9 cellular contexts compared by ENCODE assay signal in the genomic region with DNA sequence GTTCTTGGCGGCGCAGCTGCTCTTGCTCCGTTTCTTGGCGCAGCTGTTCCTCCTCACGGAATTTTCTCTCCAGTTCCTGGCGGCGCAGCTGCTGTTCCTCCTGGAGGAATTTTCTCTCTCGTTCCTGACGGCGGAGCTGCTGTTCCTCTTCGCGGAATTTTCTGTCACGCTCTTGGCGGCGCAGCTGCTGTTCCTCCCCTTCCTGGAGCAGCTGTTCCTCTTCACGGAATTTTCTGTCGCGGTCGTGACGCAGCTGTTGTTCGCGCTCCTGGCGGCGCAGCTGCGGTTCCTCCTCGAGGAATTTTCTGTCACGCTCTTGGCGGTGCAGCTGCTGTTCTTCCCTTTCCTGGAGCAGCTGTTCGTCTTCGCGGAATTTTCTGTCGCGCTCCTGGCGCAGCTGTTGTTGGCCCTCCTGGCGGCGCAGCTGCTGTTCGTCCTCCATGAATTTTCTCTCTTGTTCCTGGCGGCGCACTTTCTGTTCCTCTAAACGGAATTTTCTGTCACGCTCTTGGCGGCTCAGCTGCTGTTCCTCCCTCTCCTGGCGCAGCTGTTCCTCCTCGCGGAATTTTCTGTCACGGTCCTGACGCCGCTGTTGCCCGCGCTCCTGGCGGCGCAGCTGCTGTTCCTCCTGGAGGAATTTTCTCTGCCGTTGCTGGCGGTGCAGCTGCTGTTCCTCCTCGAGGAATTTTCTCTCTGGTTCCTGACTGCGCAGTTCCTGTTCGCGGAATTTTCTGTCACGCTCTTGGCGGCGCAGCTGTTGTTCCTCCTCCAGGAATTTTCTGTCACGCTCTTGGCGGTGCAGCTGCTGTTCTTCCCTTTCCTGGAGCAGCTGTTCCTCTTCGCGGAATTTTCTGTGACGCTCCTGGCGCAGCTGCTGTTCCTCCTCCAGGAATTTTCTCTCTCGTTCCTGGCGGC. TPM values are rescaled to one million over a fixed set of nuclear protein-coding genes. Genes with fewer than 3 reads are reported as not detected.
DNase-seq lines count a peak whose midpoint lies in the region; ATAC-seq, FAIRE-seq and TF ChIP-seq lines count a peak whose summit lies in the region.
"Had no signal": no experiment of that assay in that cellular context is flagged by ENCODE, and none has a peak within 500 bp of the region (broad histone marks: within the 10 kb centered on the region; RNA-seq: fewer than 3 reads in every experiment).

No MANE protein-coding gene starts in this region.

- TF ChIP-seq CTCF in liver (IDR thresholded peaks at IDR 0.05; ENCODE audit: low read depth, low read length, missing input control) (no peak), HepG2 (CRISPR knock-in tag; IDR thresholded peaks at IDR 0.05) (no peak), upper lobe of left lung (IDR thresholded peaks at IDR 0.05) (no peak)
- no peak for TF ChIP-seq CTCF in CD8-positive, alpha-beta T cell (IDR thresholded peaks at IDR 0.05)

- H3K9ac ChIP-seq in liver (ENCODE audit: low read depth in 1 of 2, low read length in 2 of 2) (no peak overlapping the region), HepG2 (ENCODE audit: insufficient read depth, low read depth, low read length) (no peak overlapping the region)

- H3K4me1 Mint-ChIP-seq in CD8-positive, alpha-beta T cell (ENCODE audit: low read depth), result no peaks in the 10 kb centered on the region

- H3K9me3 ChIP-seq in liver (ENCODE audit: control insufficient read depth in 4 of 4, low read length in 3 of 4) (no peaks in the 10 kb centered on the region), HepG2 (ENCODE audit: low read length) (no peaks in the 10 kb centered on the region), iPS-18c (ENCODE audit: control insufficient read depth, insufficient read depth, low read length) (peaks cover 17% of the 10 kb centered on the region), upper lobe of left lung (peaks cover 3 to 18% (median 13%) of the 10 kb centered on the region in 4 donors)
- no peaks in the 10 kb centered on the region for H3K9me3 ChIP-seq in CD8-positive, alpha-beta T cell (ENCODE audit: low read length)

- no peak overlapping the region for H3K4me2 ChIP-seq in HepG2 (ENCODE audit: low read depth, low read length)

- no peak for DNase-seq in HepG2 (ENCODE audit: low spot score)
- DNase-seq in astrocyte of the hippocampus (ENCODE audit: low read depth, low spot score), result peak; percentile 5
- peak in 1 of 2 donors; percentile 71 for DNase-seq in upper lobe of left lung
- no peak for DNase-seq in CD8-positive, alpha-beta T cell
- DNase-seq: DMS79 had no signal

- peaks cover 31% of the 10 kb centered on the region for H3K27me3 Mint-ChIP-seq in CD8-positive, alpha-beta T cell (ENCODE audit: low read depth)

- no peaks in the 10 kb centered on the region for H3K9me3 Mint-ChIP-seq in CD8-positive, alpha-beta T cell

- POLR2A ChIA-PET in HepG2 (lab: Yijun Ruan, JAX), result no interaction called here
- POLR2A ChIA-PET in CD8-positive, alpha-beta T cell (lab: Charles Lee), result interaction anchor here (0.5 kb wide), 1 partner anchor 11 kb away, joined by 3 read pairs; no protein-coding TSS in a partner anchor

- H3K79me2 ChIP-seq in HepG2 (ENCODE audit: insufficient read depth, low read length), result no peaks in the 10 kb centered on the region

- H3K4me1 ChIP-seq in liver (ENCODE audit: control insufficient read depth in 4 of 4, insufficient read depth in 4 of 4, low read length in 3 of 4), result peaks cover 4 to 49% (median 37%) of the 10 kb centered on the region in 4 donors
- no peaks in the 10 kb centered on the region for H3K4me1 ChIP-seq in HepG2 (ENCODE audit: insufficient read depth, low read length)
- peaks cover 36 to 52% (median 45%) of the 10 kb centered on the region in 4 donors for H3K4me1 ChIP-seq in upper lobe of left lung
- H3K4me1 ChIP-seq in CD8-positive, alpha-beta T cell (ENCODE audit: insufficient read depth, low read length), result peaks cover 38% of the 10 kb centered on the region

- intact Hi-C loops in HepG2 (cut with micrococcal nuclease; ENCODE audit: unreplicated experiment), result no loop called here
- intact Hi-C loops in CD8-positive, alpha-beta T cell (cut with DNase I, micrococcal nuclease), result no loop called here

- H3K27ac ChIP-seq in liver (ENCODE audit: low read depth in 1 of 2, low read length in 2 of 2), result no peak overlapping the region
- no peak overlapping the region for H3K27ac ChIP-seq in HepG2 (ENCODE audit: extremely low read length, insufficient read depth, low read length)
- no peak overlapping the region for H3K27ac ChIP-seq in upper lobe of left lung
- no peak overlapping the region for H3K27ac ChIP-seq in CD8-positive, alpha-beta T cell (ENCODE audit: low read depth, low read length)

- CTCF ChIA-PET in HepG2 (lab: Yijun Ruan, JAX; ENCODE audit: low intra/inter-chr PET ratio, low total read pairs), result no interaction called here
- CTCF ChIA-PET in CD8-positive, alpha-beta T cell (lab: Charles Lee), result interaction anchor here (1.2 to 2.6 kb wide), 2 partner anchors 55 to 77 kb away, joined by 4 to 7 read pairs; no protein-coding TSS in a partner anchor

- in situ Hi-C loops in HepG2 (cut with HindIII; ENCODE audit: extremely low pct_ligation_motif_present, low pct_unique_long_range_greater_than_20kb), result no loop called here

- H3K4me3 ChIP-seq in liver (ENCODE audit: low read depth in 1 of 3, low read length in 3 of 3) (peak overlapping the region; percentile 26 to 45 (median 37)), HepG2 (replicated peaks in 1 of 3; ENCODE audit: insufficient read depth in 1 of 3, low read depth in 2 of 3, low read length in 3 of 3) (no peak overlapping the region), iPS-18c (ENCODE audit: insufficient read depth, low read depth, low read length) (peak overlapping the region; percentile 42), upper lobe of left lung (peak overlapping the region in 3 of 4 donors; percentile 16 to 51 (median 25))
- H3K4me3 ChIP-seq in CD8-positive, alpha-beta T cell (ENCODE audit: low read depth, low read length), result no peak overlapping the region

- TF ChIP-seq POLR2A in HepG2 (IDR thresholded peaks at IDR 0.05; ENCODE audit: insufficient read depth in 1 of 2, low read depth in 2 of 2, low read length in 2 of 2) (no peak), upper lobe of left lung (IDR thresholded peaks at IDR 0.05) (no peak)

- H2AFZ ChIP-seq in HepG2 (ENCODE audit: low read length), result no peak overlapping the region

- no peak overlapping the region for H3K27ac Mint-ChIP-seq in CD8-positive, alpha-beta T cell

- H3K36me3 ChIP-seq in liver (ENCODE audit: control insufficient read depth in 4 of 4, insufficient read depth in 3 of 4, low read depth in 1 of 4, low read length in 3 of 4) (no peaks in the 10 kb centered on the region), HepG2 (replicated peaks in 1 of 2; ENCODE audit: control insufficient read depth in 1 of 2, insufficient read depth in 2 of 2, low read length in 2 of 2) (no peaks in the 10 kb centered on the region), upper lobe of left lung (no peaks in the 10 kb centered on the region)
- no peaks in the 10 kb centered on the region for H3K36me3 ChIP-seq in CD8-positive, alpha-beta T cell (ENCODE audit: insufficient read depth, low read length)

- no peak for FAIRE-seq in HepG2 (lab: Jason Lieb, UNC)

- no peak overlapping the region for H3K4me3 Mint-ChIP-seq in CD8-positive, alpha-beta T cell

- H3K27me3 ChIP-seq in liver (ENCODE audit: control insufficient read depth in 4 of 4, insufficient read depth in 4 of 4, low read length in 3 of 4) (peaks cover 0 to 30% (median 10%) of the 10 kb centered on the region in 4 donors), HepG2 (ENCODE audit: control insufficient read depth in 1 of 2, insufficient read depth in 2 of 2, low read length in 2 of 2) (peaks cover 5 to 43% of the 10 kb centered on the region in 2 experiments; a peak in 3 of 5 replicates), upper lobe of left lung (peaks cover 0 to 58% (median 25%) of the 10 kb centered on the region in 4 donors)
- H3K27me3 ChIP-seq in CD8-positive, alpha-beta T cell (ENCODE audit: insufficient read depth, low read length), result peaks cover 49% of the 10 kb centered on the region

- 9% methylated on average over 69 of the region's 69 CpGs for WGBS in liver
- 85% methylated on average over 69 of the region's 69 CpGs for WGBS in HepG2 (ENCODE audit: low lambda C conversion rate)
- 18 to 21% methylated on average over 57 to 69 of the region's 69 CpGs for WGBS in upper lobe of left lung, 2 donors

- TF ChIP-seq RAD21 in liver (IDR thresholded peaks at IDR 0.05) (no peak), HepG2 (CRISPR knock-in tag; IDR thresholded peaks at IDR 0.05) (no peak)

- ATAC-seq in HepG2, result no peak
- ATAC-seq in upper lobe of left lung (ENCODE audit: low FRiP score in 2 of 2), result peak in 1 of 2 donors; percentile 34
- ATAC-seq in GM21825 (IDR thresholded peaks at IDR 0.05; ENCODE audit: unreplicated experiment), result no peak
- no peak for ATAC-seq in GM18867 (IDR thresholded peaks at IDR 0.05; ENCODE audit: unreplicated experiment)
- no peak for ATAC-seq in CD8-positive, alpha-beta T cell

- H4K20me1 ChIP-seq in HepG2 (ENCODE audit: insufficient read depth, low read length), result no peaks in the 10 kb centered on the region

- TF ChIP-seq EP300 in HepG2 (IDR thresholded peaks at IDR 0.05; ENCODE audit: low read depth in 2 of 2, low read length in 2 of 2) (no peak), HepG2 (CRISPR knock-in tag; IDR thresholded peaks at IDR 0.05; ENCODE audit: borderline replicate concordance) (no peak), upper lobe of left lung (IDR thresholded peaks at IDR 0.05) (no peak)

- H3K36me3 Mint-ChIP-seq in CD8-positive, alpha-beta T cell, result no peaks in the 10 kb centered on the region

- no TSS peak for BruUV-seq in HepG2 (replicated peaks; lab: Mats Ljungman, UMichigan)

RNA-seq across cellular contexts. Expression of gene TCHH, which starts 7.0 kb away (rescaled TPM):
- total RNA-seq in liver (under 1 TPM; 0.05 to 0.33 TPM), HepG2 (2016; rRNA removed; fragmentation: Illumina TruSeq; extraction: Trizol) (not detected in 2 replicates), upper lobe of left lung (1 to 10 TPM in 1 of 6 donors, under 1 TPM in 3, not detected in 2; 0.15 to 1.0 (median 0.24) TPM)
- polyA plus RNA-seq in liver (under 1 TPM; 0.07 to 0.09 TPM), HepG2 (2011; rRNA removed) (not detected in 2 replicates)
- not detected in 2 replicates for total RNA-seq in HepG2 (2016; cell fraction: cytosol; rRNA removed; fragmentation: Illumina TruSeq; extraction: Trizol; ENCODE audit: low read depth)
- not detected in 2 replicates for total RNA-seq in HepG2 (2016; cell fraction: insoluble cytoplasmic fraction; rRNA removed; fragmentation: Illumina TruSeq; extraction: Trizol)
- total RNA-seq in HepG2 (2016; cell fraction: membrane; rRNA removed; fragmentation: Illumina TruSeq; extraction: Trizol), result not detected in 2 replicates
- not detected in 2 replicates for total RNA-seq in HepG2 (2016; cell fraction: nucleus; rRNA removed; fragmentation: Illumina TruSeq; extraction: Trizol)
- not detected in 2 replicates for polyA plus RNA-seq in HepG2 (2011; cell fraction: cytosol; rRNA removed)
- not detected in 2 replicates for polyA plus RNA-seq in HepG2 (2011; cell fraction: nucleus; rRNA removed)
- not detected in 2 replicates for polyA plus RNA-seq in HepG2 (2012)
- polyA plus RNA-seq in HepG2 (2016; cell fraction: cytosol; fragmentation: Illumina TruSeq; extraction: Trizol; ENCODE audit: low read depth), result not detected in 2 replicates
- not detected in 2 replicates for polyA plus RNA-seq in HepG2 (2016; cell fraction: insoluble cytoplasmic fraction; fragmentation: Illumina TruSeq; extraction: Trizol; ENCODE audit: low read depth)
- not detected in 2 replicates for polyA plus RNA-seq in HepG2 (2016; cell fraction: membrane; fragmentation: Illumina TruSeq; extraction: Trizol; ENCODE audit: low read depth)
- polyA plus RNA-seq in HepG2 (2016; cell fraction: nucleus; fragmentation: Illumina TruSeq; extraction: Trizol; ENCODE audit: insufficient read depth, low read depth), result not detected in 2 replicates
- polyA minus RNA-seq in HepG2 (2011; rRNA and poly(A)+ RNA removed; ENCODE audit: low replicate concordance), result not detected in 2 replicates
- not detected in 2 replicates for polyA minus RNA-seq in HepG2 (2011; cell fraction: cytosol; rRNA and poly(A)+ RNA removed)
- not detected in 2 replicates for polyA minus RNA-seq in HepG2 (2011; cell fraction: nucleus; rRNA and poly(A)+ RNA removed)
- total RNA-seq in CD8-positive, alpha-beta T cell, result not detected

RNA-seq across cellular contexts. Expression of gene TCHHL1, which starts 19.4 kb away (rescaled TPM):
- total RNA-seq in liver, result not detected
- polyA plus RNA-seq in liver, result not detected
- total RNA-seq in HepG2 (2016; rRNA removed; fragmentation: Illumina TruSeq; extraction: Trizol), result not detected in 2 replicates
- total RNA-seq in HepG2 (2016; cell fraction: cytosol; rRNA removed; fragmentation: Illumina TruSeq; extraction: Trizol; ENCODE audit: low read depth), result not detected in 2 replicates
- total RNA-seq in HepG2 (2016; cell fraction: insoluble cytoplasmic fraction; rRNA removed; fragmentation: Illumina TruSeq; extraction: Trizol), result not detected in 2 replicates
- total RNA-seq in HepG2 (2016; cell fraction: membrane; rRNA removed; fragmentation: Illumina TruSeq; extraction: Trizol), result not detected in 2 replicates
- total RNA-seq in HepG2 (2016; cell fraction: nucleus; rRNA removed; fragmentation: Illumina TruSeq; extraction: Trizol), result not detected in 2 replicates
- polyA plus RNA-seq in HepG2 (2011; rRNA removed), result not detected in 2 replicates
- polyA plus RNA-seq in HepG2 (2011; cell fraction: cytosol; rRNA removed), result not detected in 2 replicates
- not detected in 2 replicates for polyA plus RNA-seq in HepG2 (2011; cell fraction: nucleus; rRNA removed)
- not detected in 2 replicates for polyA plus RNA-seq in HepG2 (2012)
- polyA plus RNA-seq in HepG2 (2016; cell fraction: cytosol; fragmentation: Illumina TruSeq; extraction: Trizol; ENCODE audit: low read depth), result not detected in 2 replicates
- polyA plus RNA-seq in HepG2 (2016; cell fraction: insoluble cytoplasmic fraction; fragmentation: Illumina TruSeq; extraction: Trizol; ENCODE audit: low read depth), result not detected in 2 replicates
- polyA plus RNA-seq in HepG2 (2016; cell fraction: membrane; fragmentation: Illumina TruSeq; extraction: Trizol; ENCODE audit: low read depth), result not detected in 2 replicates
- not detected in 2 replicates for polyA plus RNA-seq in HepG2 (2016; cell fraction: nucleus; fragmentation: Illumina TruSeq; extraction: Trizol; ENCODE audit: insufficient read depth, low read depth)
- not detected in 2 replicates for polyA minus RNA-seq in HepG2 (2011; rRNA and poly(A)+ RNA removed; ENCODE audit: low replicate concordance)
- not detected in 2 replicates for polyA minus RNA-seq in HepG2 (2011; cell fraction: cytosol; rRNA and poly(A)+ RNA removed)
- not detected in 2 replicates for polyA minus RNA-seq in HepG2 (2011; cell fraction: nucleus; rRNA and poly(A)+ RNA removed)
- not detected for total RNA-seq in upper lobe of left lung
- total RNA-seq in CD8-positive, alpha-beta T cell, result not detected

RNA-seq across cellular contexts. Expression of gene RPTN, which starts 50.8 kb away (rescaled TPM):
- total RNA-seq in liver (not detected), HepG2 (2016; rRNA removed; fragmentation: Illumina TruSeq; extraction: Trizol) (not detected in 2 replicates), upper lobe of left lung (not detected)
- polyA plus RNA-seq in liver (not detected), HepG2 (2011; rRNA removed) (not detected in 2 replicates)
- not detected in 2 replicates for total RNA-seq in HepG2 (2016; cell fraction: cytosol; rRNA removed; fragmentation: Illumina TruSeq; extraction: Trizol; ENCODE audit: low read depth)
- total RNA-seq in HepG2 (2016; cell fraction: insoluble cytoplasmic fraction; rRNA removed; fragmentation: Illumina TruSeq; extraction: Trizol), result not detected in 2 replicates
- not detected in 2 replicates for total RNA-seq in HepG2 (2016; cell fraction: membrane; rRNA removed; fragmentation: Illumina TruSeq; extraction: Trizol)
- total RNA-seq in HepG2 (2016; cell fraction: nucleus; rRNA removed; fragmentation: Illumina TruSeq; extraction: Trizol), result not detected in 2 replicates
- not detected in 2 replicates for polyA plus RNA-seq in HepG2 (2011; cell fraction: cytosol; rRNA removed)
- not detected in 2 replicates for polyA plus RNA-seq in HepG2 (2011; cell fraction: nucleus; rRNA removed)
- not detected in 2 replicates for polyA plus RNA-seq in HepG2 (2012)
- not detected in 2 replicates for polyA plus RNA-seq in HepG2 (2016; cell fraction: cytosol; fragmentation: Illumina TruSeq; extraction: Trizol; ENCODE audit: low read depth)
- not detected in 2 replicates for polyA plus RNA-seq in HepG2 (2016; cell fraction: insoluble cytoplasmic fraction; fragmentation: Illumina TruSeq; extraction: Trizol; ENCODE audit: low read depth)
- not detected in 2 replicates for polyA plus RNA-seq in HepG2 (2016; cell fraction: membrane; fragmentation: Illumina TruSeq; extraction: Trizol; ENCODE audit: low read depth)
- not detected in 2 replicates for polyA plus RNA-seq in HepG2 (2016; cell fraction: nucleus; fragmentation: Illumina TruSeq; extraction: Trizol; ENCODE audit: insufficient read depth, low read depth)
- polyA minus RNA-seq in HepG2 (2011; rRNA and poly(A)+ RNA removed; ENCODE audit: low replicate concordance), result not detected in 2 replicates
- not detected in 2 replicates for polyA minus RNA-seq in HepG2 (2011; cell fraction: cytosol; rRNA and poly(A)+ RNA removed)
- polyA minus RNA-seq in HepG2 (2011; cell fraction: nucleus; rRNA and poly(A)+ RNA removed), result not detected in 2 replicates
- not detected for total RNA-seq in CD8-positive, alpha-beta T cell

Comparison
In these comparisons a context has a peak if more than half of its experiments do, and no peak if none do; other contexts are left out.
1. H3K4me3 ChIP-seq: peak in liver (3 of 3), iPS-18c (single experiment) and upper lobe of left lung (3 of 4); none in HepG2 (0 of 3) and CD8-positive, alpha-beta T cell (single experiment).